In genomic region chr1:27331426-27331825, GRCh38 we compare ENCODE assay signal across 22 cellular contexts. TPM values are rescaled to one million over a fixed set of nuclear protein-coding genes. Genes with fewer than 3 reads are reported as not detected.
DNase-seq lines count a peak whose midpoint lies in the region; ATAC-seq and TF ChIP-seq lines count a peak whose summit lies in the region.
"Had no signal": no experiment of that assay in that cellular context is flagged by ENCODE, and none has a peak within 500 bp of the region (broad histone marks: within the 10 kb centered on the region; RNA-seq: fewer than 3 reads in every experiment).

No MANE protein-coding gene starts in this region.

- H3K9me3 Mint-ChIP-seq in activated naive CD8-positive, alpha-beta T cell treated with anti-CD3 and anti-CD28 coated beads, Interleukin-2, amount 10 ng/mL, durations not matched to agents 7 days and 5 days = no peaks in the 10 kb centered on the region
- no peaks in the 10 kb centered on the region for H3K9me3 Mint-ChIP-seq in activated naive CD8-positive, alpha-beta T cell treated with anti-CD3 and anti-CD28 coated beads for 36 hours
- H3K9me3 Mint-ChIP-seq in activated naive CD8-positive, alpha-beta T cell treated with anti-CD3 and anti-CD28 coated beads, Interleukin-2, amount 50 U/mL, for 24 hours = no peaks in the 10 kb centered on the region
- H3K9me3 Mint-ChIP-seq: CD8-positive, alpha-beta memory T cell had no signal

- peak overlapping the region; percentile 33 for H3K27ac ChIP-seq in smooth muscle cell (ENCODE audit: low read depth)
- H3K27ac ChIP-seq: HL-60, KMS-11, Peyer's patch had no signal

- peaks cover 42% of the 10 kb centered on the region for H3K79me2 ChIP-seq in smooth muscle cell (ENCODE audit: low read depth)

- no peaks in the 10 kb centered on the region for H3K4me1 ChIP-seq in smooth muscle cell (ENCODE audit: low read depth)
- H3K4me1 ChIP-seq in HAP-1 = no peaks in the 10 kb centered on the region

- in situ Hi-C loops in HAP-1 (cut with MboI; ENCODE audit: low sequenced_read_pairs) = no loop called here

- H3K27me3 Mint-ChIP-seq in activated naive CD8-positive, alpha-beta T cell treated with anti-CD3 and anti-CD28 coated beads, Interleukin-2, amount 10 ng/mL, durations not matched to agents 7 days and 5 days = no peaks in the 10 kb centered on the region
- H3K27me3 Mint-ChIP-seq in activated naive CD8-positive, alpha-beta T cell treated with anti-CD3 and anti-CD28 coated beads for 36 hours = no peaks in the 10 kb centered on the region
- no peaks in the 10 kb centered on the region for H3K27me3 Mint-ChIP-seq in activated naive CD8-positive, alpha-beta T cell treated with anti-CD3 and anti-CD28 coated beads, Interleukin-2, amount 50 U/mL, for 24 hours
- H3K27me3 Mint-ChIP-seq: CD8-positive, alpha-beta memory T cell had no signal

- DNase-seq in activated naive CD8-positive, alpha-beta T cell treated with anti-CD3 and anti-CD28 coated beads, Interleukin-2, amount 10 ng/mL, durations not matched to agents 7 days and 5 days = no peak
- no peak for DNase-seq in activated naive CD8-positive, alpha-beta T cell treated with anti-CD3 and anti-CD28 coated beads for 36 hours
- DNase-seq in activated naive CD8-positive, alpha-beta T cell treated with anti-CD3 and anti-CD28 coated beads, Interleukin-2, amount 50 U/mL, for 24 hours = no peak
- DNase-seq in left ventricle myocardium superior (peak; percentile 19), smooth muscle cell (lab: John Stamatoyannopoulos, UW; ENCODE audit: unreplicated experiment) (no peak), UCSD-AML1 (lab: John Stamatoyannopoulos, UW; ENCODE audit: unreplicated experiment) (no peak), HAP-1 (ENCODE audit: low spot score in 2 of 2) (no peak)
- DNase-seq: CD8-positive, alpha-beta memory T cell; DMS79; NCI-H1417; NCI-H187; NCI-H2107; NCI-H510A; NCI-H748 treated with DMSO at 0.1 percent for 48 hours; NK-92 treated with Interleukin-12 subunit alpha and Interleukin-12 subunit beta, amount 100 ng/mL, for 24 hours; Peyer's patch; SHP77 had no signal

- peaks cover 18% of the 10 kb centered on the region for H3K4me1 Mint-ChIP-seq in activated naive CD8-positive, alpha-beta T cell treated with anti-CD3 and anti-CD28 coated beads, Interleukin-2, amount 10 ng/mL, durations not matched to agents 7 days and 5 days
- H3K4me1 Mint-ChIP-seq in activated naive CD8-positive, alpha-beta T cell treated with anti-CD3 and anti-CD28 coated beads for 36 hours = peaks cover 35% of the 10 kb centered on the region
- H3K4me1 Mint-ChIP-seq in activated naive CD8-positive, alpha-beta T cell treated with anti-CD3 and anti-CD28 coated beads, Interleukin-2, amount 50 U/mL, for 24 hours = peaks cover 23% of the 10 kb centered on the region

- POLR2A ChIA-PET in activated naive CD8-positive, alpha-beta T cell treated with anti-CD3 and anti-CD28 coated beads, Interleukin-2, amount 10 ng/mL, durations not matched to agents 7 days and 5 days (lab: Charles Lee) = no interaction called here

- H3K27me3 ChIP-seq in smooth muscle cell (ENCODE audit: low read depth) (no peaks in the 10 kb centered on the region), HAP-1 (ENCODE audit: low read depth) (no peaks in the 10 kb centered on the region)
- H3K27me3 ChIP-seq: Peyer's patch had no signal

- no peaks in the 10 kb centered on the region for H3F3A ChIP-seq in smooth muscle cell (ENCODE audit: low read depth)

- no peaks in the 10 kb centered on the region for H3K36me3 ChIP-seq in smooth muscle cell (ENCODE audit: low read depth)
- H3K36me3 ChIP-seq in HAP-1 (replicated peaks) = peaks cover 45% of the 10 kb centered on the region

- H3K4me3 ChIP-seq in smooth muscle cell = no peak overlapping the region
- H3K4me3 ChIP-seq in HAP-1 = no peak overlapping the region
- H3K4me3 ChIP-seq: Peyer's patch had no signal

- peaks cover 42% of the 10 kb centered on the region for H4K20me1 ChIP-seq in smooth muscle cell (ENCODE audit: low read depth)

- peak overlapping the region; percentile 45 for H3K27ac Mint-ChIP-seq in activated naive CD8-positive, alpha-beta T cell treated with anti-CD3 and anti-CD28 coated beads, Interleukin-2, amount 10 ng/mL, durations not matched to agents 7 days and 5 days
- H3K27ac Mint-ChIP-seq in activated naive CD8-positive, alpha-beta T cell treated with anti-CD3 and anti-CD28 coated beads for 36 hours = no peak overlapping the region
- H3K27ac Mint-ChIP-seq in activated naive CD8-positive, alpha-beta T cell treated with anti-CD3 and anti-CD28 coated beads, Interleukin-2, amount 50 U/mL, for 24 hours = peak overlapping the region; percentile 39

- no peak for ATAC-seq in activated naive CD8-positive, alpha-beta T cell treated with anti-CD3 and anti-CD28 coated beads, Interleukin-2, amount 10 ng/mL, durations not matched to agents 7 days and 5 days (ENCODE audit: low read depth)
- no peak for ATAC-seq in activated naive CD8-positive, alpha-beta T cell treated with anti-CD3 and anti-CD28 coated beads, Interleukin-2, amount 50 U/mL, for 24 hours
- no peak for ATAC-seq in left ventricle myocardium superior

- H3K9me3 ChIP-seq in smooth muscle cell (replicated peaks; ENCODE audit: low read depth) = no peaks in the 10 kb centered on the region
- H3K9me3 ChIP-seq in HAP-1 = no peaks in the 10 kb centered on the region
- H3K9me3 ChIP-seq: Peyer's patch had no signal

- TF ChIP-seq CTCF in smooth muscle cell (IDR thresholded peaks at IDR 0.05; ENCODE audit: borderline replicate concordance, insufficient read depth, poor library complexity, severe bottlenecking) = no peak

- no peak overlapping the region for H3K9ac ChIP-seq in smooth muscle cell (ENCODE audit: low read depth)
- H3K9ac ChIP-seq: KMS-11 had no signal

- intact Hi-C loops in left ventricle myocardium superior (cut with micrococcal nuclease) = no loop called here

- no peak overlapping the region for H3K4me2 ChIP-seq in smooth muscle cell
- H3K4me2 ChIP-seq: KMS-11 had no signal

- 98% methylated on average over 3 of the region's 3 CpGs for WGBS in smooth muscle cell (ENCODE audit: low lambda C conversion rate)

- H2AFZ ChIP-seq in smooth muscle cell (ENCODE audit: low read depth) = no peak overlapping the region

- H3K36me3 Mint-ChIP-seq in activated naive CD8-positive, alpha-beta T cell treated with anti-CD3 and anti-CD28 coated beads, Interleukin-2, amount 10 ng/mL, durations not matched to agents 7 days and 5 days = peaks cover 6% of the 10 kb centered on the region
- peaks cover 11% of the 10 kb centered on the region for H3K36me3 Mint-ChIP-seq in activated naive CD8-positive, alpha-beta T cell treated with anti-CD3 and anti-CD28 coated beads for 36 hours
- peaks cover 14% of the 10 kb centered on the region for H3K36me3 Mint-ChIP-seq in activated naive CD8-positive, alpha-beta T cell treated with anti-CD3 and anti-CD28 coated beads, Interleukin-2, amount 50 U/mL, for 24 hours (ENCODE audit: low read depth)

- H3K4me3 Mint-ChIP-seq in activated naive CD8-positive, alpha-beta T cell treated with anti-CD3 and anti-CD28 coated beads, Interleukin-2, amount 10 ng/mL, durations not matched to agents 7 days and 5 days = no peak overlapping the region
- no peak overlapping the region for H3K4me3 Mint-ChIP-seq in activated naive CD8-positive, alpha-beta T cell treated with anti-CD3 and anti-CD28 coated beads for 36 hours
- H3K4me3 Mint-ChIP-seq in activated naive CD8-positive, alpha-beta T cell treated with anti-CD3 and anti-CD28 coated beads, Interleukin-2, amount 50 U/mL, for 24 hours = no peak overlapping the region

RNA-seq across cellular contexts. Expression of gene TMEM222, which starts 9.5 kb away (rescaled TPM):
- 10 to 100 TPM; 35.8 to 40.4 TPM for total RNA-seq in activated naive CD8-positive, alpha-beta T cell treated with anti-CD3 and anti-CD28 coated beads, Interleukin-2, amount 10 ng/mL, durations not matched to agents 7 days and 5 days
- total RNA-seq in activated naive CD8-positive, alpha-beta T cell treated with anti-CD3 and anti-CD28 coated beads for 36 hours = 10 to 100 TPM; 38.3 to 41.0 TPM
- total RNA-seq in left ventricle myocardium superior (19.9 TPM), smooth muscle cell (23.6 and 28.0 TPM in 2 replicates)
- 49.3 and 60.7 TPM in 2 replicates for polyA plus RNA-seq in smooth muscle cell

RNA-seq across cellular contexts. Expression of gene SYTL1, which starts 10.4 kb away (rescaled TPM):
- total RNA-seq in activated naive CD8-positive, alpha-beta T cell treated with anti-CD3 and anti-CD28 coated beads, Interleukin-2, amount 10 ng/mL, durations not matched to agents 7 days and 5 days = 100 to 1,000 TPM; 103 to 105 TPM
- total RNA-seq in activated naive CD8-positive, alpha-beta T cell treated with anti-CD3 and anti-CD28 coated beads for 36 hours = 10 to 100 TPM; 39.6 to 45.5 TPM
- 1.1 TPM for total RNA-seq in left ventricle myocardium superior
- 15.2 and 16.5 TPM in 2 replicates for total RNA-seq in smooth muscle cell
- 14.2 and 48.1 TPM in 2 replicates for polyA plus RNA-seq in smooth muscle cell

RNA-seq across cellular contexts. Expression of gene MAP3K6, which starts 35.3 kb away (rescaled TPM):
- total RNA-seq in activated naive CD8-positive, alpha-beta T cell treated with anti-CD3 and anti-CD28 coated beads, Interleukin-2, amount 10 ng/mL, durations not matched to agents 7 days and 5 days = 1 to 10 TPM; 8.6 to 9.0 TPM
- 1 to 10 TPM; 3.0 to 4.5 TPM for total RNA-seq in activated naive CD8-positive, alpha-beta T cell treated with anti-CD3 and anti-CD28 coated beads for 36 hours
- total RNA-seq in left ventricle myocardium superior (46.6 TPM), smooth muscle cell (9.1 and 14.1 TPM in 2 replicates)
- polyA plus RNA-seq in smooth muscle cell = 29.0 and 45.7 TPM in 2 replicates

RNA-seq across cellular contexts. Expression of gene FCN3, which starts 43.2 kb away (rescaled TPM):
- not detected for total RNA-seq in activated naive CD8-positive, alpha-beta T cell treated with anti-CD3 and anti-CD28 coated beads, Interleukin-2, amount 10 ng/mL, durations not matched to agents 7 days and 5 days
- total RNA-seq in activated naive CD8-positive, alpha-beta T cell treated with anti-CD3 and anti-CD28 coated beads for 36 hours = not detected
- total RNA-seq in left ventricle myocardium superior (19.3 TPM), smooth muscle cell (not detected in 2 replicates)
- 0.69 TPM in 1 of 2 replicates, not detected in the other for polyA plus RNA-seq in smooth muscle cell
- total RNA-seq: CD8-positive, alpha-beta memory T cell; H4; HT1080; M059J; Peyer's patch had no signal
- polyA plus RNA-seq: CD8-positive, alpha-beta memory T cell had no signal

RNA-seq across cellular contexts. Expression of gene CD164L2, which starts 51.7 kb away (rescaled TPM):
- not detected for total RNA-seq in activated naive CD8-positive, alpha-beta T cell treated with anti-CD3 and anti-CD28 coated beads, Interleukin-2, amount 10 ng/mL, durations not matched to agents 7 days and 5 days
- total RNA-seq in activated naive CD8-positive, alpha-beta T cell treated with anti-CD3 and anti-CD28 coated beads for 36 hours = not detected
- total RNA-seq in left ventricle myocardium superior (not detected), smooth muscle cell (0.09 and 0.31 TPM in 2 replicates)
- 0.45 TPM in 1 of 2 replicates, not detected in the other for polyA plus RNA-seq in smooth muscle cell
- total RNA-seq: CD8-positive, alpha-beta memory T cell; H4; HT1080; M059J; Peyer's patch had no signal
- polyA plus RNA-seq: CD8-positive, alpha-beta memory T cell had no signal
